ENCODE assay signal across 1 cellular context in genomic region chr1:182622795-182623528, GRCh38.
TF ChIP-seq lines count a peak whose summit lies in the region.

No MANE protein-coding gene starts in this region.

TF ChIP-seq in GM12878, 131 proteins besides CTCF, POLR2A, EP300 and RAD21 (continued from another document):
- TF ChIP-seq, protein P1, sequence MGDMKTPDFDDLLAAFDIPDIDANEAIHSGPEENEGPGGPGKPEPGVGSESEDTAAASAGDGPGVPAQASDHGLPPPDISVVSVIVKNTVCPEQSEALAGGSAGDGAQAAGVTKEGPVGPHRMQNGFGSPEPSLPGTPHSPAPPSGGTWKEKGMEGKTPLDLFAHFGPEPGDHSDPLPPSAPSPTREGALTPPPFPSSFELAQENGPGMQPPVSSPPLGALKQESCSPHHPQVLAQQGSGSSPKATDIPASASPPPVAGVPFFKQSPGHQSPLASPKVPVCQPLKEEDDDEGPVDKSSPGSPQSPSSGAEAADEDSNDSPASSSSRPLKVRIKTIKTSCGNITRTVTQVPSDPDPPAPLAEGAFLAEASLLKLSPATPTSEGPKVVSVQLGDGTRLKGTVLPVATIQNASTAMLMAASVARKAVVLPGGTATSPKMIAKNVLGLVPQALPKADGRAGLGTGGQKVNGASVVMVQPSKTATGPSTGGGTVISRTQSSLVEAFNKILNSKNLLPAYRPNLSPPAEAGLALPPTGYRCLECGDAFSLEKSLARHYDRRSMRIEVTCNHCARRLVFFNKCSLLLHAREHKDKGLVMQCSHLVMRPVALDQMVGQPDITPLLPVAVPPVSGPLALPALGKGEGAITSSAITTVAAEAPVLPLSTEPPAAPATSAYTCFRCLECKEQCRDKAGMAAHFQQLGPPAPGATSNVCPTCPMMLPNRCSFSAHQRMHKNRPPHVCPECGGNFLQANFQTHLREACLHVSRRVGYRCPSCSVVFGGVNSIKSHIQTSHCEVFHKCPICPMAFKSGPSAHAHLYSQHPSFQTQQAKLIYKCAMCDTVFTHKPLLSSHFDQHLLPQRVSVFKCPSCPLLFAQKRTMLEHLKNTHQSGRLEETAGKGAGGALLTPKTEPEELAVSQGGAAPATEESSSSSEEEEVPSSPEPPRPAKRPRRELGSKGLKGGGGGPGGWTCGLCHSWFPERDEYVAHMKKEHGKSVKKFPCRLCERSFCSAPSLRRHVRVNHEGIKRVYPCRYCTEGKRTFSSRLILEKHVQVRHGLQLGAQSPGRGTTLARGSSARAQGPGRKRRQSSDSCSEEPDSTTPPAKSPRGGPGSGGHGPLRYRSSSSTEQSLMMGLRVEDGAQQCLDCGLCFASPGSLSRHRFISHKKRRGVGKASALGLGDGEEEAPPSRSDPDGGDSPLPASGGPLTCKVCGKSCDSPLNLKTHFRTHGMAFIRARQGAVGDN (IDR thresholded peaks at IDR 0.05), result no peak
- TF ChIP-seq NRF1 (conservative IDR thresholded peaks at IDR 0.05; ENCODE audit: low read depth, low read length) (no peak), CREB1 (IDR thresholded peaks at IDR 0.05; ENCODE audit: low read depth) (peak; percentile 48; the same call in 1 of the 2 replicates), JUND (IDR thresholded peaks at IDR 0.05; ENCODE audit: low read depth, low read length) (no peak), SIX5 (IDR thresholded peaks at IDR 0.05; ENCODE audit: low read depth, low read length, severe bottlenecking) (no peak), SREBF1 (IDR thresholded peaks at IDR 0.05; ENCODE audit: low read length) (no peak)
